In genomic region chr11:133821776-133822175, GRCh38 we compare ENCODE assay signal across 10 cellular contexts. TPM values are rescaled to one million over a fixed set of nuclear protein-coding genes. Genes with fewer than 3 reads are reported as not detected.
DNase-seq lines count a peak whose midpoint lies in the region; TF ChIP-seq lines count a peak whose summit lies in the region.
"Had no signal": no experiment of that assay in that cellular context is flagged by ENCODE, and none has a peak within 500 bp of the region (broad histone marks: within the 10 kb centered on the region; RNA-seq: fewer than 3 reads in every experiment).

No MANE protein-coding gene starts in this region.

- no peaks in the 10 kb centered on the region for H3K9me3 Mint-ChIP-seq in activated CD4-positive, alpha-beta memory T cell treated with anti-CD3 and anti-CD28 coated beads, Interleukin-2, amount 10 ng/mL, durations not matched to agents 7 days and 5 days

- H3K9ac ChIP-seq in GM23248 = no peak overlapping the region
- H3K9ac ChIP-seq: BLaER1 had no signal

- H3K4me1 ChIP-seq in GM23248 (ENCODE audit: insufficient read depth) = no peaks in the 10 kb centered on the region
- H3K4me1 ChIP-seq in hepatocyte (ENCODE audit: insufficient read depth) = no peaks in the 10 kb centered on the region
- no peaks in the 10 kb centered on the region for H3K4me1 ChIP-seq in testis

- H3K9me3 ChIP-seq in GM23248 (ENCODE audit: low read depth) (no peaks in the 10 kb centered on the region), hepatocyte (ENCODE audit: low read depth) (no peaks in the 10 kb centered on the region), testis (no peaks in the 10 kb centered on the region)
- H3K9me3 ChIP-seq: BLaER1 had no signal

- CTCF ChIA-PET in activated CD4-positive, alpha-beta memory T cell treated with anti-CD3 and anti-CD28 coated beads, Interleukin-2, amount 10 ng/mL, durations not matched to agents 7 days and 5 days (lab: Charles Lee) = interaction anchor here (0.7 to 1.6 kb wide), 12 partner anchors 10 to 688 kb away, joined by 3 to 8 read pairs (median 4); partner anchors contain the start of gene SPATA19

- TF ChIP-seq CTCF in NB4 (IDR thresholded peaks at IDR 0.05; ENCODE audit: low read depth, low read length) (peak; percentile 91), hepatocyte (IDR thresholded peaks at IDR 0.05; ENCODE audit: poor library complexity) (peak; percentile 75), testis (IDR thresholded peaks at IDR 0.05) (peak; percentile 40 to 63 (median 58))

- H3K36me3 ChIP-seq in GM23248 (ENCODE audit: low read depth) (no peaks in the 10 kb centered on the region), hepatocyte (replicated peaks; ENCODE audit: insufficient read depth, low read depth) (no peaks in the 10 kb centered on the region), testis (ENCODE audit: low read depth, missing control alignments) (no peaks in the 10 kb centered on the region)
- H3K36me3 ChIP-seq: BLaER1 had no signal

- in situ Hi-C loops in GM23248 (cut with MboI) = no loop called here

- no peaks in the 10 kb centered on the region for H3K4me1 Mint-ChIP-seq in activated CD4-positive, alpha-beta memory T cell treated with anti-CD3 and anti-CD28 coated beads, Interleukin-2, amount 10 ng/mL, durations not matched to agents 7 days and 5 days

- H3K27ac Mint-ChIP-seq in activated CD4-positive, alpha-beta memory T cell treated with anti-CD3 and anti-CD28 coated beads, Interleukin-2, amount 10 ng/mL, durations not matched to agents 7 days and 5 days = no peak overlapping the region

- no peaks in the 10 kb centered on the region for H4K20me1 ChIP-seq in GM23248 (ENCODE audit: insufficient read depth)
- no peaks in the 10 kb centered on the region for H4K20me1 ChIP-seq in hepatocyte (ENCODE audit: insufficient read depth, poor library complexity, severe bottlenecking)
- H4K20me1 ChIP-seq: BLaER1 had no signal

- H2AFZ ChIP-seq in GM23248 (no peak overlapping the region), hepatocyte (no peak overlapping the region)

- no peak overlapping the region for H3K4me2 ChIP-seq in GM23248 (ENCODE audit: unreplicated experiment)
- no peak overlapping the region for H3K4me2 ChIP-seq in hepatocyte
- H3K4me2 ChIP-seq: BLaER1 had no signal

- no peaks in the 10 kb centered on the region for H3K79me2 ChIP-seq in GM23248 (ENCODE audit: insufficient read depth)
- H3K79me2 ChIP-seq in hepatocyte = no peaks in the 10 kb centered on the region

- no peak overlapping the region for H3K4me3 ChIP-seq in GM23248
- no peak overlapping the region for H3K4me3 ChIP-seq in NB4 (ENCODE audit: low read depth, low read length)
- no peak overlapping the region for H3K4me3 ChIP-seq in hepatocyte
- H3K4me3 ChIP-seq in testis = no peak overlapping the region
- H3K4me3 ChIP-seq: BLaER1 had no signal

- no peaks in the 10 kb centered on the region for H3K9me2 ChIP-seq in GM23248 (ENCODE audit: insufficient read depth)
- H3K9me2 ChIP-seq in hepatocyte (replicated peaks; ENCODE audit: insufficient read depth) = no peaks in the 10 kb centered on the region

- H3F3A ChIP-seq in GM23248 (ENCODE audit: insufficient read depth) = no peaks in the 10 kb centered on the region

- H3K27me3 ChIP-seq in GM23248 (replicated peaks; ENCODE audit: insufficient read depth) (no peaks in the 10 kb centered on the region), hepatocyte (peaks cover 20% of the 10 kb centered on the region), testis (no peaks in the 10 kb centered on the region)
- H3K27me3 ChIP-seq: BLaER1 had no signal

- no peak overlapping the region for H3K4me3 Mint-ChIP-seq in activated CD4-positive, alpha-beta memory T cell treated with anti-CD3 and anti-CD28 coated beads, Interleukin-2, amount 10 ng/mL, durations not matched to agents 7 days and 5 days

- DNase-seq in NCI-H2107 treated with DMSO at 0.1 percent for 48 hours (lab: John Stamatoyannopoulos, UW; ENCODE audit: unreplicated experiment) = peak; percentile 41
- DNase-seq in NCI-H2107 (lab: John Stamatoyannopoulos, UW) = no peak
- DNase-seq in GM23248 = peak; percentile 22
- DNase-seq in NB4 (ENCODE audit: low read depth) = peak; percentile 79
- peak; percentile 37 for DNase-seq in activated CD4-positive, alpha-beta memory T cell treated with anti-CD3 and anti-CD28 coated beads, Interleukin-2, amount 10 ng/mL, durations not matched to agents 7 days and 5 days
- DNase-seq in hepatocyte (ENCODE audit: low spot score) = peak; percentile 87
- peak; percentile 87 for DNase-seq in testis
- DNase-seq in activated CD8-positive, alpha-beta memory T cell treated with anti-CD3 and anti-CD28 coated beads, Interleukin-2, amount 50 U/mL, for 4 hours = no peak

- POLR2A ChIA-PET in activated CD4-positive, alpha-beta memory T cell treated with anti-CD3 and anti-CD28 coated beads, Interleukin-2, amount 10 ng/mL, durations not matched to agents 7 days and 5 days (lab: Charles Lee) = no interaction called here

- H3K27ac ChIP-seq in GM23248 (no peak overlapping the region), hepatocyte (no peak overlapping the region), testis (no peak overlapping the region)
- H3K27ac ChIP-seq: BLaER1 had no signal

- no peaks in the 10 kb centered on the region for H3K36me3 Mint-ChIP-seq in activated CD4-positive, alpha-beta memory T cell treated with anti-CD3 and anti-CD28 coated beads, Interleukin-2, amount 10 ng/mL, durations not matched to agents 7 days and 5 days (ENCODE audit: low read depth)

- TF ChIP-seq POLR2A in NB4 (IDR thresholded peaks at IDR 0.05; ENCODE audit: extremely low read depth, insufficient read length) = no peak
- no peak for TF ChIP-seq POLR2A in testis (IDR thresholded peaks at IDR 0.05)

- intact Hi-C loops in testis (cut with DNase I; ENCODE audit: low total_unique reads) = no loop called here

- 41 to 42% methylated on average over 8 of the region's 8 CpGs for WGBS in GM23248 (ENCODE audit: low coverage in 1 of 2, low lambda C conversion rate in 2 of 2, missing lambda C conversion rate in 2 of 2), 2 experiments
- 42% methylated on average over 8 of the region's 8 CpGs for WGBS in hepatocyte (ENCODE audit: low lambda C conversion rate, missing lambda C conversion rate)
- WGBS in testis, 2 donors = 40 to 57% methylated on average over 8 of the region's 8 CpGs

- peaks cover 3% of the 10 kb centered on the region for H3K27me3 Mint-ChIP-seq in activated CD4-positive, alpha-beta memory T cell treated with anti-CD3 and anti-CD28 coated beads, Interleukin-2, amount 10 ng/mL, durations not matched to agents 7 days and 5 days

RNA-seq across cellular contexts. Expression of gene SPATA19, which starts 23.5 kb away (rescaled TPM):
- not detected in 2 replicates for total RNA-seq in GM23248 (2014; rRNA removed; shearing (Covaris generic))
- polyA plus RNA-seq in GM23248 (2016; fragmentation: Nextera tagmentation; extraction: Ambion mirVana) (not detected in 2 replicates), hepatocyte (not detected in 2 replicates), testis (ENCODE audit: insufficient read depth, low read depth, low replicate concordance) (142 TPM)
- not detected for total RNA-seq in activated CD4-positive, alpha-beta memory T cell treated with anti-CD3 and anti-CD28 coated beads, Interleukin-2, amount 10 ng/mL, durations not matched to agents 7 days and 5 days
- total RNA-seq in hepatocyte (not detected in 2 replicates), testis (100 to 1,000 TPM in 1 of 2 donors, 10 to 100 TPM in 1; 43.4 to 154 TPM)
- total RNA-seq: activated CD8-positive, alpha-beta memory T cell treated with anti-CD3 and anti-CD28 coated beads for 36 hours had no signal

Comparison
In these comparisons a context has a peak if more than half of its experiments do, and no peak if none do; other contexts are left out.
1. DNase-seq: peak in NCI-H2107 treated with DMSO at 0.1 percent for 48 hours (single experiment), GM23248 (single experiment), NB4 (single experiment), activated CD4-positive, alpha-beta memory T cell treated with anti-CD3 and anti-CD28 coated beads, Interleukin-2, amount 10 ng/mL, durations not matched to agents 7 days and 5 days (single experiment), hepatocyte (single experiment) and testis (single experiment); none in NCI-H2107 (single experiment) and activated CD8-positive, alpha-beta memory T cell treated with anti-CD3 and anti-CD28 coated beads, Interleukin-2, amount 50 U/mL, for 4 hours (single experiment).
2. RNA of gene SPATA19, which starts 23.5 kb away (total RNA-seq): 43.4 to 154 TPM in testis; not detected in GM23248, not detected in activated CD4-positive, alpha-beta memory T cell treated with anti-CD3 and anti-CD28 coated beads, Interleukin-2, amount 10 ng/mL, durations not matched to agents 7 days and 5 days and not detected in hepatocyte; every median in the first group is over 10 times any median in the second.
3. Peak in every context shown above with its lines, with median percentiles within 50 percentile points of each other: CTCF ChIP-seq.